1 cellular context compared by ENCODE assay signal in genomic region chr12:127125607-127126259, GRCh38.
TF ChIP-seq lines count a peak whose summit lies in the region.

No MANE protein-coding gene starts in this region.

TF ChIP-seq in SK-N-SH treated with all-trans-retinoic acid at 6 μM for 48 hours, 23 proteins besides CTCF, POLR2A, EP300 and RAD21 (continued from another document):
- TF ChIP-seq TSHZ2 (CRISPR knock-in tag; IDR thresholded peaks at IDR 0.05) (no peak), BACH2 (CRISPR knock-in tag; IDR thresholded peaks at IDR 0.05; ENCODE audit: borderline replicate concordance) (no peak)
